8 cellular contexts compared by ENCODE assay signal in the genomic region with DNA sequence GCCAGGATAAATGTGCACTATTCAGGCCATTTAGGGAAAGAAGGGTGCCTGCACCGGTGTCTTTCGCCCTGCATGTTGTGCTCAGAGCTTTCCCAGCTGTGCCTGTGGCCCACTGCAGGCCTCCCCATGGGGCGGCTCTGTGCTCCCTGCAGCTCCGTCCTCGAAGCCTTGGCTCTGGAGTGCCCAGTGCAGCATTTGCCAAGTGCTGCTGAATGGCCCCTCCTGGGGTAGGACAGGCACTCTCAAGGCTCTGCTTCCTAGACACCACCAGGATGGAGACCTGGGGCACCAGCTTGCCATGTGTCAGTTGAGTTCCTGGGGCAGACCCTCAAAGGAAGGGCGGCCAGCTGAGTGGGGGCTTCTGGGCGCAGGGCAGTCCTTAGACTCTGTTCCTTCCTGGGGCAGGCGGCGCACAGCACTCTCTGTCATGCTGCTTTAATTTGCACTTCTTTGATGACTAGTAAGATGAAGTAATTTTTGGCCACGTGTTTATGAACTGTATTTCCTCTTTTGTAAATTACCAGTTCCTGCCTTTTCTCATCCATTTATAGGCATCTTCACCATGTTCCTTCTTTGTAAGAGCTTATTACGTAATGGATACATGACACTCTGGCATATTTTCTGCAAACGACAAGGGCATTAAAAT. TPM values are rescaled to one million over a fixed set of nuclear protein-coding genes. Genes with fewer than 3 reads are reported as not detected.
DNase-seq lines count a peak whose midpoint lies in the region; ATAC-seq, FAIRE-seq and TF ChIP-seq lines count a peak whose summit lies in the region.

No MANE protein-coding gene starts in this region.

- peak overlapping the region in 5 of 6 donors; percentile 56 to 93 (median 79) for H3K27ac Mint-ChIP-seq in naive B cell
- no peak overlapping the region; a peak in 2 of 7 replicates for H3K27ac Mint-ChIP-seq in H9

- 0 out of 2 replicates have a peak overlapping the region, but pooled peaks have one; percentile 16 for H3K4me2 ChIP-seq in PC-9
- H3K4me2 ChIP-seq in GM12878 (ENCODE audit: control insufficient read depth, insufficient read depth) = no peak overlapping the region
- no peak overlapping the region for H3K4me2 ChIP-seq in H9 (ENCODE audit: insufficient read depth, insufficient read length, low read length)

- TF ChIP-seq CTCF in PC-9 (conservative IDR thresholded peaks at IDR 0.05) = no peak
- no peak for TF ChIP-seq CTCF in GM12878 (IDR thresholded peaks at IDR 0.05 in 2 of 3, conservative IDR thresholded peaks at IDR 0.05 in 1 of 3; ENCODE audit: control insufficient read depth in 2 of 3, extremely low read depth in 1 of 3, insufficient read depth in 1 of 3, low read depth in 3 of 3, low read length in 3 of 3)
- TF ChIP-seq CTCF in H9 (conservative IDR thresholded peaks at IDR 0.05) = no peak

- H3F3A ChIP-seq in PC-9 (ENCODE audit: insufficient read depth, low read depth) = peaks cover 27% of the 10 kb centered on the region

- H3K9ac ChIP-seq in GM12878 (ENCODE audit: control insufficient read depth, insufficient read depth, low read length) = no peak overlapping the region
- H3K9ac ChIP-seq in H9 (ENCODE audit: extremely low read depth, insufficient read length, low read length) = no peak overlapping the region

- H3K14ac ChIP-seq in H9 (ENCODE audit: insufficient read depth, low read length) = no peak overlapping the region

- ATAC-seq in GM12878 (no peak), naive B cell (ENCODE audit: low read depth in 2 of 2) (peak; percentile 41 to 64)

- TF ChIP-seq RAD21 in GM12878 (IDR thresholded peaks at IDR 0.05; ENCODE audit: insufficient read depth, low read depth, low read length) = no peak

- no peaks in the 10 kb centered on the region for H3K9me2 ChIP-seq in PC-9 (ENCODE audit: insufficient read depth)

- H3K23ac ChIP-seq in H9 (ENCODE audit: insufficient read length, low read depth, low read length) = no peak overlapping the region

- H4K8ac ChIP-seq in H9 (replicated peaks; ENCODE audit: insufficient read length, low read depth, low read length) = no peak overlapping the region

- H3K27me3 ChIP-seq in PC-9 (ENCODE audit: insufficient read depth, low read depth) (no peaks in the 10 kb centered on the region), GM12878 (replicated peaks in 1 of 2; ENCODE audit: control insufficient read depth in 2 of 2, insufficient read depth in 2 of 2, low read length in 1 of 2) (no peaks in the 10 kb centered on the region), H9 (ENCODE audit: insufficient read depth, low read length) (no peaks in the 10 kb centered on the region; the same call in 1 of the 2 replicates)

- no peak overlapping the region for H3K27ac ChIP-seq in PC-9
- H3K27ac ChIP-seq in GM12878 (ENCODE audit: control insufficient read depth, insufficient read depth) = no peak overlapping the region
- no peak overlapping the region for H3K27ac ChIP-seq in H9 (ENCODE audit: insufficient read length, low read depth, low read length)

- no peaks in the 10 kb centered on the region for H3K79me2 ChIP-seq in PC-9 (ENCODE audit: low read depth)
- H3K79me2 ChIP-seq in GM12878 (ENCODE audit: control insufficient read depth, insufficient read depth, low read length) = no peaks in the 10 kb centered on the region
- no peaks in the 10 kb centered on the region for H3K79me2 ChIP-seq in H9 (ENCODE audit: insufficient read depth, low read length)

- WGBS in GM12878 (ENCODE audit: insufficient coverage, insufficient replicate concordance, low lambda C conversion rate, missing lambda C conversion rate) = 60% methylated on average over 12 of the region's 12 CpGs
- no CpG with 5 or more reads among the region's 12 CpGs for WGBS in H9 (ENCODE audit: extremely low coverage, insufficient read length, low lambda C conversion rate)

- in situ Hi-C loops in GM12878 (cut with MboI) = no loop called here

- H3K4me3 Mint-ChIP-seq in naive B cell (peak overlapping the region in 6 of 8 donors; percentile 8 to 74 (median 31)), H9 (no peak overlapping the region)

- no peak overlapping the region for H4K91ac ChIP-seq in H9 (ENCODE audit: insufficient read length, low read depth, low read length)

- no peak for TF ChIP-seq POLR2A in GM12878 (IDR thresholded peaks at IDR 0.05; ENCODE audit: low read depth, low read length)

- H3K56ac ChIP-seq in H9 (ENCODE audit: insufficient read length, low read depth, low read length) = no peak overlapping the region

- H3K79me1 ChIP-seq in H9 (ENCODE audit: insufficient read depth, low read depth, low read length, poor library complexity, severe bottlenecking) = no peaks in the 10 kb centered on the region

- CTCF ChIA-PET in PC-9 (lab: Charles Lee) = no interaction called here
- CTCF ChIA-PET in GM12878 (lab: Yijun Ruan, JAX) = interaction anchor here (1.1 to 1.2 kb wide), 2 partner anchors 22 to 24 kb away, joined by 4 read pairs; no protein-coding TSS in a partner anchor

- H3K4ac ChIP-seq in H9 (ENCODE audit: low read depth, low read length) = no peak overlapping the region

- no peak overlapping the region for H2AK5ac ChIP-seq in H9 (ENCODE audit: insufficient read length, low read length)

- H3T11ph ChIP-seq in H9 (ENCODE audit: low read length) = no peak overlapping the region

- H3K27me3 Mint-ChIP-seq in naive B cell = no peaks in the 10 kb centered on the region
- H3K27me3 Mint-ChIP-seq in H9 (ENCODE audit: low read depth) = no peaks in the 10 kb centered on the region; the same call in 1 of the 2 replicates

- FAIRE-seq in GM12878 (lab: Jason Lieb, UNC) = no peak

- H3K36me3 ChIP-seq in PC-9 (ENCODE audit: low read depth) (no peaks in the 10 kb centered on the region), GM12878 (ENCODE audit: control insufficient read depth in 2 of 2, insufficient read depth in 2 of 2, low read length in 1 of 2) (no peaks in the 10 kb centered on the region)

- no peak overlapping the region for H2BK5ac ChIP-seq in H9 (ENCODE audit: insufficient read length, low read length)

- H3K9me3 Mint-ChIP-seq in naive B cell (no peaks in the 10 kb centered on the region), H9 (no peaks in the 10 kb centered on the region)

- BruUV-seq in PC-9 (replicated peaks; lab: Mats Ljungman, UMichigan) (no TSS peak), GM12878 (replicated peaks; lab: Mats Ljungman, UMichigan) (no TSS peak)

- H2BK15ac ChIP-seq in H9 (ENCODE audit: low read depth, low read length) = no peak overlapping the region

- H3K36me3 Mint-ChIP-seq in naive B cell = no peaks in the 10 kb centered on the region
- H3K36me3 Mint-ChIP-seq in H9 (ENCODE audit: insufficient read depth in 1 of 3, low read depth in 3 of 3) = no peaks in the 10 kb centered on the region

- peak; percentile 56 for DNase-seq in EL
- DNase-seq in PC-9 = peak in 1 of 2 experiments; percentile 80
- no peak for DNase-seq in GM12878 (ENCODE audit: low read depth, low spot score)
- peak; percentile 25 for DNase-seq in naive B cell
- DNase-seq in GM19240 (ENCODE audit: insufficient read length, low spot score) = no peak
- no peak for DNase-seq in H9
- no peak for DNase-seq in NCI-H2171 treated with DMSO at 0.1 percent for 48 hours (lab: John Stamatoyannopoulos, UW)
- DNase-seq in DMS53 (lab: John Stamatoyannopoulos, UW) = no peak

- H3K18ac ChIP-seq in H9 (ENCODE audit: insufficient read length, low read depth, low read length) = no peak overlapping the region

- H4K20me1 ChIP-seq in PC-9 (ENCODE audit: insufficient read depth) = no peaks in the 10 kb centered on the region; the same call in 1 of the 2 replicates
- no peaks in the 10 kb centered on the region for H4K20me1 ChIP-seq in GM12878 (ENCODE audit: control insufficient read depth, insufficient read depth)
- H4K20me1 ChIP-seq in H9 (ENCODE audit: control insufficient read depth, insufficient read depth, insufficient read length) = no peaks in the 10 kb centered on the region

- no peak overlapping the region for H2BK12ac ChIP-seq in H9 (ENCODE audit: insufficient read length, low read depth, low read length)

- no peak for TF ChIP-seq EP300 in GM12878 (IDR thresholded peaks at IDR 0.05; ENCODE audit: borderline replicate concordance in 1 of 2, control insufficient read depth in 1 of 2, low read depth in 2 of 2, low read length in 2 of 2)

- intact Hi-C loops in PC-9 (cut with micrococcal nuclease; ENCODE audit: unreplicated experiment) (loop anchor here (10.0 kb wide), 1 partner anchor 122 kb away; a partner anchor contains a TSS), GM12878 (cut with micrococcal nuclease; ENCODE audit: unreplicated experiment) (no loop called here)

- no peak overlapping the region for H3K4me3 ChIP-seq in PC-9
- no peak overlapping the region for H3K4me3 ChIP-seq in GM12878

- RAD21 ChIA-PET in GM12878 (lab: Charles Lee; ENCODE audit: unreplicated experiment) = interaction anchor here (1.4 kb wide), 1 partner anchor 24 kb away, joined by 3 read pairs; no protein-coding TSS in a partner anchor

- SMC1A ChIA-PET in GM12878 (lab: Charles Lee; ENCODE audit: uncharacterized antibody, unreplicated experiment) = interaction anchor here (0.6 kb wide), 1 partner anchor 293 kb away, joined by 3 read pairs; no protein-coding TSS in a partner anchor

- H3K4me1 Mint-ChIP-seq in naive B cell (peaks cover 29 to 41% (median 33%) of the 10 kb centered on the region in 3 donors), H9 (peaks cover 19 to 22% of the 10 kb centered on the region in 2 experiments)

- POLR2A ChIA-PET in PC-9 (lab: Charles Lee; ENCODE audit: unreplicated experiment) (no interaction called here), GM12878 (lab: Charles Lee) (no interaction called here)

- H3K4me1 ChIP-seq in PC-9 (replicated peaks; ENCODE audit: insufficient read depth) (peaks cover 23% of the 10 kb centered on the region), GM12878 (ENCODE audit: control insufficient read depth, insufficient read depth, low read length) (peaks cover 11% of the 10 kb centered on the region), H9 (ENCODE audit: insufficient read depth, low read length) (peaks cover 5% of the 10 kb centered on the region; the same call in 1 of the 2 replicates)

- no peak overlapping the region for H2BK120ac ChIP-seq in H9 (ENCODE audit: low read depth, low read length, poor library complexity, severe bottlenecking)

- H4K5ac ChIP-seq in H9 (ENCODE audit: insufficient read length, low read depth, low read length) = no peak overlapping the region

- H3K9me3 ChIP-seq in PC-9 (ENCODE audit: insufficient read depth, low read depth) = no peaks in the 10 kb centered on the region
- no peaks in the 10 kb centered on the region for H3K9me3 ChIP-seq in GM12878 (replicated peaks; ENCODE audit: control insufficient read depth, insufficient read depth, low read length)
- no peaks in the 10 kb centered on the region for H3K9me3 ChIP-seq in H9 (ENCODE audit: control insufficient read depth, low read depth, low read length)

- no peaks in the 10 kb centered on the region for H3K23me2 ChIP-seq in H9 (ENCODE audit: insufficient read length, low read depth, low read length, poor library complexity, severe bottlenecking)

- H2BK20ac ChIP-seq in H9 (ENCODE audit: low read depth, low read length, poor library complexity, severe bottlenecking) = no peak overlapping the region

- H2AFZ ChIP-seq in PC-9 (no peak overlapping the region), GM12878 (ENCODE audit: control insufficient read depth, low read depth, low read length) (no peak overlapping the region), H9 (ENCODE audit: low read length) (no peak overlapping the region)

RNA-seq across cellular contexts. Expression of a gene that starts 32.1 kb away (rescaled TPM):
- total RNA-seq in PC-9 (2021) (10.3 and 13.9 TPM in 2 replicates), GM12878 (2014; rRNA removed) (13.8 and 19.4 TPM in 2 replicates), GM12878 (2014; rRNA removed; fragmentation: Illumina TruSeq; extraction: Trizol) (0.83 and 2.1 TPM in 2 replicates), GM12878 (2021) (12.6 and 13.4 TPM in 2 replicates), H9 (2021) (22.4 and 22.9 TPM in 2 replicates)
- 3.6 and 3.8 TPM in 2 replicates for total RNA-seq in GM12878 (2013; cell fraction: nucleolus; rRNA removed)
- 1.3 TPM for polyA plus RNA-seq in GM12878 (2011; ENCODE audit: low read depth)
- polyA plus RNA-seq in GM12878 (2011; rRNA removed) (1.2 and 3.0 TPM in 2 replicates), GM12878 (2014; fragmentation: Illumina TruSeq; extraction: Trizol) (0.03 and 0.37 TPM in 2 replicates), GM12878 (2014; fragmentation: Nextera tagmentation; extraction: Ambion mirVana) (under 1 TPM; 0.21 to 0.99 TPM), GM12878 (2014; rRNA removed) (10.5 and 11.0 TPM in 2 replicates), GM12878 (2016; fragmentation: Nextera tagmentation; extraction: Ambion mirVana) (10 to 100 TPM; 15.4 to 17.3 TPM), naive B cell (ENCODE audit: low read depth in 6 of 6) (10 to 100 TPM in 4 of 6 donors, 1 to 10 TPM in 2; 6.2 to 14.8 (median 12.0) TPM)
- polyA plus RNA-seq in GM12878 (2011; cell fraction: cytosol; rRNA removed) = 4.8 and 8.8 TPM in 2 replicates
- 10.3 and 13.4 TPM in 2 replicates for polyA plus RNA-seq in GM12878 (2011; cell fraction: nucleus; rRNA removed)
- 5.3 and 7.3 TPM in 2 replicates for polyA plus RNA-seq in GM12878 (2012)
- polyA minus RNA-seq in GM12878 (2011; rRNA and poly(A)+ RNA removed) = 1.2 and 4.3 TPM in 2 replicates
- polyA minus RNA-seq in GM12878 (2011; cell fraction: cytosol; rRNA and poly(A)+ RNA removed) = 2.5 TPM in 2 replicates
- 1.2 and 2.5 TPM in 2 replicates for polyA minus RNA-seq in GM12878 (2011; cell fraction: nucleus; rRNA and poly(A)+ RNA removed)

RNA-seq across cellular contexts. Expression of a gene that starts 32.1 kb away (rescaled TPM):
- total RNA-seq in PC-9 (2021) = 20.9 and 23.5 TPM in 2 replicates
- 20.1 and 22.8 TPM in 2 replicates for total RNA-seq in GM12878 (2013; cell fraction: nucleolus; rRNA removed)
- total RNA-seq in GM12878 (2014; rRNA removed) = 10.9 and 12.0 TPM in 2 replicates
- total RNA-seq in GM12878 (2014; rRNA removed; fragmentation: Illumina TruSeq; extraction: Trizol) = 5.1 and 5.9 TPM in 2 replicates
- total RNA-seq in GM12878 (2021) = 17.8 and 17.9 TPM in 2 replicates
- 6.4 TPM for polyA plus RNA-seq in GM12878 (2011; ENCODE audit: low read depth)
- polyA plus RNA-seq in GM12878 (2011; rRNA removed) = 4.0 and 7.2 TPM in 2 replicates
- polyA plus RNA-seq in GM12878 (2011; cell fraction: cytosol; rRNA removed) = 8.1 and 9.5 TPM in 2 replicates
- polyA plus RNA-seq in GM12878 (2011; cell fraction: nucleus; rRNA removed) = 17.0 and 18.2 TPM in 2 replicates
- 7.9 and 8.2 TPM in 2 replicates for polyA plus RNA-seq in GM12878 (2012)
- polyA plus RNA-seq in GM12878 (2014; fragmentation: Illumina TruSeq; extraction: Trizol) = 7.0 and 9.6 TPM in 2 replicates
- 1 to 10 TPM; 5.3 to 7.3 TPM for polyA plus RNA-seq in GM12878 (2014; fragmentation: Nextera tagmentation; extraction: Ambion mirVana)
- polyA plus RNA-seq in GM12878 (2014; rRNA removed) = 10.8 and 11.1 TPM in 2 replicates
- polyA plus RNA-seq in GM12878 (2016; fragmentation: Nextera tagmentation; extraction: Ambion mirVana) = 10 to 100 TPM; 13.8 to 18.1 TPM
- polyA minus RNA-seq in GM12878 (2011; rRNA and poly(A)+ RNA removed) = 11.6 and 13.2 TPM in 2 replicates
- 2.8 and 4.0 TPM in 2 replicates for polyA minus RNA-seq in GM12878 (2011; cell fraction: cytosol; rRNA and poly(A)+ RNA removed)
- polyA minus RNA-seq in GM12878 (2011; cell fraction: nucleus; rRNA and poly(A)+ RNA removed) = 8.8 and 17.7 TPM in 2 replicates
- 1 to 10 TPM in 5 of 6 donors, not detected in 1; 5.5 to 8.9 (median 6.1) TPM for polyA plus RNA-seq in naive B cell (ENCODE audit: low read depth in 6 of 6)
- total RNA-seq in H9 (2021) = 24.0 and 24.4 TPM in 2 replicates

RNA-seq across cellular contexts. Expression of a gene that starts 54.8 kb away (rescaled TPM):
- total RNA-seq in PC-9 (2021) (99.9 and 107 TPM in 2 replicates), GM12878 (2014; rRNA removed) (107 and 112 TPM in 2 replicates), GM12878 (2014; rRNA removed; fragmentation: Illumina TruSeq; extraction: Trizol) (26.8 and 33.7 TPM in 2 replicates), GM12878 (2021) (99.7 and 114 TPM in 2 replicates), H9 (2021) (42.2 and 43.3 TPM in 2 replicates)
- 66.9 and 75.9 TPM in 2 replicates for total RNA-seq in GM12878 (2013; cell fraction: nucleolus; rRNA removed)
- polyA plus RNA-seq in GM12878 (2011; ENCODE audit: low read depth) = 26.9 TPM
- polyA plus RNA-seq in GM12878 (2011; rRNA removed) (12.4 and 30.7 TPM in 2 replicates), GM12878 (2014; fragmentation: Illumina TruSeq; extraction: Trizol) (4.8 and 26.1 TPM in 2 replicates), GM12878 (2014; fragmentation: Nextera tagmentation; extraction: Ambion mirVana) (10 to 100 TPM in 1 of 2 experiments, 1 to 10 TPM in 1; 4.5 to 16.1 TPM), GM12878 (2014; rRNA removed) (98.5 and 117 TPM in 2 replicates), GM12878 (2016; fragmentation: Nextera tagmentation; extraction: Ambion mirVana) (100 to 1,000 TPM; 142 to 152 TPM), naive B cell (ENCODE audit: low read depth in 6 of 6) (10 to 100 TPM; 62.2 to 76.0 (median 69.6) TPM)
- 67.0 and 75.8 TPM in 2 replicates for polyA plus RNA-seq in GM12878 (2011; cell fraction: cytosol; rRNA removed)
- polyA plus RNA-seq in GM12878 (2011; cell fraction: nucleus; rRNA removed) = 77.9 and 87.9 TPM in 2 replicates
- polyA plus RNA-seq in GM12878 (2012) = 76.9 and 81.1 TPM in 2 replicates
- polyA minus RNA-seq in GM12878 (2011; rRNA and poly(A)+ RNA removed) = 18.1 and 31.4 TPM in 2 replicates
- 13.0 and 19.3 TPM in 2 replicates for polyA minus RNA-seq in GM12878 (2011; cell fraction: cytosol; rRNA and poly(A)+ RNA removed)
- polyA minus RNA-seq in GM12878 (2011; cell fraction: nucleus; rRNA and poly(A)+ RNA removed) = 11.8 and 20.2 TPM in 2 replicates

RNA-seq across cellular contexts. Expression of a gene that starts 54.9 kb away (rescaled TPM):
- total RNA-seq in PC-9 (2021) (21.7 and 22.4 TPM in 2 replicates), GM12878 (2014; rRNA removed) (13.9 and 16.5 TPM in 2 replicates), GM12878 (2014; rRNA removed; fragmentation: Illumina TruSeq; extraction: Trizol) (10.0 and 11.2 TPM in 2 replicates), GM12878 (2021) (17.7 and 19.4 TPM in 2 replicates), H9 (2021) (22.9 and 25.5 TPM in 2 replicates)
- total RNA-seq in GM12878 (2013; cell fraction: nucleolus; rRNA removed) = 34.2 and 45.3 TPM in 2 replicates
- polyA plus RNA-seq in GM12878 (2011; ENCODE audit: low read depth) = 7.3 TPM
- polyA plus RNA-seq in GM12878 (2011; rRNA removed) (8.6 and 12.4 TPM in 2 replicates), GM12878 (2014; fragmentation: Illumina TruSeq; extraction: Trizol) (7.7 and 8.7 TPM in 2 replicates), GM12878 (2014; fragmentation: Nextera tagmentation; extraction: Ambion mirVana) (1 to 10 TPM; 1.6 to 1.9 TPM), GM12878 (2014; rRNA removed) (14.1 and 15.4 TPM in 2 replicates), GM12878 (2016; fragmentation: Nextera tagmentation; extraction: Ambion mirVana) (10 to 100 TPM; 24.3 to 26.0 TPM), naive B cell (ENCODE audit: low read depth in 6 of 6) (10 to 100 TPM in 3 of 6 donors, 1 to 10 TPM in 3; 8.1 to 14.7 (median 10.1) TPM)
- polyA plus RNA-seq in GM12878 (2011; cell fraction: cytosol; rRNA removed) = 15.1 and 16.9 TPM in 2 replicates
- polyA plus RNA-seq in GM12878 (2011; cell fraction: nucleus; rRNA removed) = 24.7 and 26.3 TPM in 2 replicates
- 15.5 and 17.1 TPM in 2 replicates for polyA plus RNA-seq in GM12878 (2012)
- 8.6 and 15.8 TPM in 2 replicates for polyA minus RNA-seq in GM12878 (2011; rRNA and poly(A)+ RNA removed)
- 7.1 and 11.1 TPM in 2 replicates for polyA minus RNA-seq in GM12878 (2011; cell fraction: cytosol; rRNA and poly(A)+ RNA removed)
- polyA minus RNA-seq in GM12878 (2011; cell fraction: nucleus; rRNA and poly(A)+ RNA removed) = 7.9 and 14.4 TPM in 2 replicates

Comparison
In these comparisons a context has a peak if more than half of its experiments do, and no peak if none do; other contexts are left out.
1. DNase-seq: peak in EL (single experiment) and naive B cell (single experiment); none in GM12878 (single experiment), GM19240 (single experiment), H9 (single experiment), NCI-H2171 treated with DMSO at 0.1 percent for 48 hours (single experiment) and DMS53 (single experiment).
2. H3K27ac Mint-ChIP-seq: peak in naive B cell (5 of 6); none in H9 (0 of 3).
3. H3K4me3 Mint-ChIP-seq: peak in naive B cell (6 of 8); none in H9 (0 of 2).